Comparison of ENCODE assay signal across 2 cellular contexts in the genomic region with DNA sequence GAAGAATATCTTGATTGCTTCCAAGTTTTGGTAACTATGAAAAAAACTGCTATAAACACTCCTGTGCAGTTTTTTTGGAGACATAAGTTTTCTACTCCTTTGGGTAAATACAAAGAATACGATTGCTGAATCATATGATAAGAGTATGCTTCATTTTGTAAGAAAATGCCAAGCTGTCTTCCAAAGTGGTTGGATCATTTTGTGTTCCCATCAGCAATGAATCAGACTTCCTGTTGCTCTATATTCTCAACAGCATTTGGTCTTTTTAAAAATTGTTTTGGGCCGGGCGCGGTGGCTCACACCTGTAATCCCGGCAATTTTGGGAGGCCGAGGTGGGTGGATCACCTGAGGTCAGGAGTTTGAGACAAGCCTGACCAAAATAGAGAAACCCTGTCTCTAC.
TF ChIP-seq lines count a peak whose summit lies in the region.

No MANE protein-coding gene starts in this region.

TF ChIP-seq in IMR-90, 13 proteins besides CTCF, POLR2A, EP300 and RAD21 (continued from another document):
- no peak for TF ChIP-seq CHD1 (IDR thresholded peaks at IDR 0.05; ENCODE audit: low read depth, low read length)
- TF ChIP-seq RCOR1 (IDR thresholded peaks at IDR 0.05; ENCODE audit: insufficient replicate concordance, low read length) = no peak
- TF ChIP-seq FOS (IDR thresholded peaks at IDR 0.05; ENCODE audit: low read depth, low read length) = no peak
- TF ChIP-seq BHLHE40 (IDR thresholded peaks at IDR 0.05; ENCODE audit: low read depth, low read length) = no peak
- no peak for TF ChIP-seq SMC3 (IDR thresholded peaks at IDR 0.05; ENCODE audit: low read depth, low read length)
- TF ChIP-seq MAZ (IDR thresholded peaks at IDR 0.05; ENCODE audit: borderline replicate concordance, low read depth, low read length) = no peak

TF ChIP-seq in GM12891, 5 proteins besides CTCF, POLR2A, EP300 and RAD21 (continued from another document):
- TF ChIP-seq PAX5 (IDR thresholded peaks at IDR 0.05; ENCODE audit: insufficient read depth, low read length, severe bottlenecking) = no peak
- TF ChIP-seq POU2F2 (IDR thresholded peaks at IDR 0.05; ENCODE audit: low read depth, low read length) = no peak
